Comparison of ENCODE assay signal across 8 cellular contexts in genomic region chr17:54968259-54968953, GRCh38. TPM values are rescaled to one million over a fixed set of nuclear protein-coding genes. Genes with fewer than 3 reads are reported as not detected.
DNase-seq lines count a peak whose midpoint lies in the region; ATAC-seq, FAIRE-seq and TF ChIP-seq lines count a peak whose summit lies in the region.

TSS of gene COX11 (minus strand) at chr17:54968654. CDS start at chr17:54968646, 8 bp downstream.
TSS of gene STXBP4 (plus strand) at chr17:54968765. CDS start at chr17:54986220, 17,455 bp downstream.

- ATAC-seq in GM18907 (IDR thresholded peaks at IDR 0.05; ENCODE audit: unreplicated experiment) (peak; percentile 89), HG03135 (IDR thresholded peaks at IDR 0.05; ENCODE audit: unreplicated experiment) (peak; percentile 88)

- no peaks in the 10 kb centered on the region for H3K36me3 ChIP-seq in bronchial epithelial cell (ENCODE audit: control insufficient read depth, insufficient read depth, low read length)

- TF ChIP-seq CTCF in VCaP (conservative IDR thresholded peaks at IDR 0.05) (peak; percentile 66), bronchial epithelial cell (IDR thresholded peaks at IDR 0.05; ENCODE audit: insufficient read depth, low read length, severe bottlenecking) (no peak)

- H3K27ac ChIP-seq in VCaP (peak within 1 kb of the TSS; percentile 87), skin epidermis (peak within 1 kb of the TSS; percentile 34 to 93 (median 87))

- DNase-seq in AG08395 (ENCODE audit: low spot score) (peak; percentile 97), NCI-H2171 treated with DMSO at 0.1 percent for 48 hours (lab: John Stamatoyannopoulos, UW) (peak; percentile 96), bronchial epithelial cell (ENCODE audit: low read depth) (peak; percentile 91), iPS-NIHi11 (ENCODE audit: low spot score) (peak; percentile 93)

- FAIRE-seq in bronchial epithelial cell (lab: Jason Lieb, UNC), result no peak

- peak within 1 kb of the TSS; percentile 66 for H3K4me3 ChIP-seq in bronchial epithelial cell (ENCODE audit: low read depth, low read length)
- H3K4me3 ChIP-seq in skin epidermis, result peak within 1 kb of the TSS; percentile 57 to 90 (median 87)

- no peaks in the 10 kb centered on the region for H3K27me3 ChIP-seq in bronchial epithelial cell (ENCODE audit: control insufficient read depth, insufficient read depth, low read length)

RNA-seq across cellular contexts. Expression of gene COX11, which starts in this region (rescaled TPM):
- 38.7 and 40.2 TPM in 2 replicates for total RNA-seq in bronchial epithelial cell

RNA-seq across cellular contexts. Expression of gene STXBP4, which starts in this region (rescaled TPM):
- total RNA-seq in bronchial epithelial cell, result 1.7 and 2.1 TPM in 2 replicates

Comparison
In these comparisons a context has a peak if more than half of its experiments do, and no peak if none do; other contexts are left out.
1. Peak in every context shown above with its lines: DNase-seq, ATAC-seq, H3K4me3 ChIP-seq and H3K27ac ChIP-seq.